Comparison of ENCODE assay signal across 8 cellular contexts in the genomic region with DNA sequence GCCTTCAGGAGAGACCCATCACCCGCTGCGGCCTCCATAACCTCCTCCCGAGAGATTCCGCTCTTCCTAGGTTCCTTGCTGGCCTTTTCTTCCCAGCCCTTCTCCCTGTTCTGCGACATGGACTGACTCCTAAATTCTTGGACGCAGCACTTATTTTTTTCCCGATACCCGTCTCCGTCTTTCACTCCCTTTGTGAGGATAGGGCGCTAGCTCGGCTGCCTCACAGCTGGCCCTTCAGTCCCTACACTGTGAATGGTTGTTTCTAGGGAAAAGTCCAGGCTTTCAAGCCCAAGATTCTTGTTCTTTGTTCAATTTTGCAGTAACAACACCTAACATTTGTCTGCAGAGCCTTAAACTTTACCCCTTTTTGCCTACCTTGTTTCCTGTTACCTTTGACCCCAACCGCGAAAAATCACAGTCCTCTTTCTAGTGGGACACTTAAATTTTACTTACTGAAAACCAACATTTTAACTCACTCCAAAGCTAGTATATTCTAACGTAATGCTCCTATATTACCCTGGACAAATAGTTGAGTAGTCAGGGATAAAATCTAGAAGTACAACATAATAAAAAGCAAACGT. TPM values are rescaled to one million over a fixed set of nuclear protein-coding genes. Genes with fewer than 3 reads are reported as not detected.
DNase-seq lines count a peak whose midpoint lies in the region; ATAC-seq and TF ChIP-seq lines count a peak whose summit lies in the region.

No MANE protein-coding gene starts in this region.

- H3K9me3 ChIP-seq in iPS-15b (ENCODE audit: control insufficient read depth, insufficient read depth, low read length): no peaks in the 10 kb centered on the region
- H3K9me3 ChIP-seq in spleen: no peaks in the 10 kb centered on the region

- intact Hi-C loops in spleen (cut with DNase I; ENCODE audit: low total_unique reads): no loop called here

- POLR2A ChIA-PET in activated naive CD8-positive, alpha-beta T cell treated with anti-CD3 and anti-CD28 coated beads, Interleukin-2, amount 10 ng/mL, durations not matched to agents 7 days and 5 days (lab: Charles Lee): no interaction called here

- H3K4me1 ChIP-seq in iPS-15b (ENCODE audit: control insufficient read depth, insufficient read depth, low read length): peaks cover 3% of the 10 kb centered on the region
- H3K4me1 ChIP-seq in spleen: peaks cover 7 to 39% (median 27%) of the 10 kb centered on the region in 6 donors

- H3K4me1 Mint-ChIP-seq in HFFc6 (ENCODE audit: low read depth): peaks cover 17% of the 10 kb centered on the region
- peaks cover 13% of the 10 kb centered on the region for H3K4me1 Mint-ChIP-seq in activated naive CD8-positive, alpha-beta T cell treated with anti-CD3 and anti-CD28 coated beads, Interleukin-2, amount 10 ng/mL, durations not matched to agents 7 days and 5 days

- H3K27ac ChIP-seq in C4-2B (peak overlapping the region; percentile 96), spleen (peak overlapping the region; percentile 81 to 97 (median 91))

- H3K36me3 ChIP-seq in iPS-15b (ENCODE audit: control insufficient read depth, insufficient read depth, low read length) (no peaks in the 10 kb centered on the region), spleen (no peaks in the 10 kb centered on the region)

- WGBS in spleen, 5 donors: 18 to 26% (median 22%) methylated on average over 15 of the region's 15 CpGs

- TF ChIP-seq CTCF in C4-2B (conservative IDR thresholded peaks at IDR 0.05): no peak
- no peak for TF ChIP-seq CTCF in HFFc6 (IDR thresholded peaks at IDR 0.05)
- peak in 1 of 11 experiments; percentile 0 for TF ChIP-seq CTCF in spleen (IDR thresholded peaks at IDR 0.05 in 8 of 11, conservative IDR thresholded peaks at IDR 0.05 in 3 of 11)

- H3K27me3 ChIP-seq in iPS-15b (ENCODE audit: control insufficient read depth, insufficient read depth, low read length) (no peaks in the 10 kb centered on the region), spleen (replicated peaks in 1 of 7) (no peaks in the 10 kb centered on the region)

- no peak for ATAC-seq in activated naive CD8-positive, alpha-beta T cell treated with anti-CD3 and anti-CD28 coated beads, Interleukin-2, amount 10 ng/mL, durations not matched to agents 7 days and 5 days (ENCODE audit: low read depth)
- ATAC-seq in GM18517 (IDR thresholded peaks at IDR 0.05; ENCODE audit: unreplicated experiment): no peak

- H3K27me3 Mint-ChIP-seq in HFFc6 (ENCODE audit: insufficient read depth): no peaks in the 10 kb centered on the region; the same call in none of the 2 replicates
- no peaks in the 10 kb centered on the region for H3K27me3 Mint-ChIP-seq in activated naive CD8-positive, alpha-beta T cell treated with anti-CD3 and anti-CD28 coated beads, Interleukin-2, amount 10 ng/mL, durations not matched to agents 7 days and 5 days

- peak overlapping the region; percentile 90 for H3K4me3 Mint-ChIP-seq in HFFc6
- peak overlapping the region; percentile 84 for H3K4me3 Mint-ChIP-seq in activated naive CD8-positive, alpha-beta T cell treated with anti-CD3 and anti-CD28 coated beads, Interleukin-2, amount 10 ng/mL, durations not matched to agents 7 days and 5 days

- TF ChIP-seq POLR2A in spleen (IDR thresholded peaks at IDR 0.05): no peak

- H3K9ac ChIP-seq in iPS-15b (ENCODE audit: low read depth, low read length): peak overlapping the region; percentile 93

- peak overlapping the region; percentile 95 for H3K27ac Mint-ChIP-seq in HFFc6
- H3K27ac Mint-ChIP-seq in activated naive CD8-positive, alpha-beta T cell treated with anti-CD3 and anti-CD28 coated beads, Interleukin-2, amount 10 ng/mL, durations not matched to agents 7 days and 5 days: peak overlapping the region; percentile 85

- no peaks in the 10 kb centered on the region for H3K9me3 Mint-ChIP-seq in HFFc6
- no peaks in the 10 kb centered on the region for H3K9me3 Mint-ChIP-seq in activated naive CD8-positive, alpha-beta T cell treated with anti-CD3 and anti-CD28 coated beads, Interleukin-2, amount 10 ng/mL, durations not matched to agents 7 days and 5 days

- no peak for DNase-seq in HFFc6
- DNase-seq in activated naive CD8-positive, alpha-beta T cell treated with anti-CD3 and anti-CD28 coated beads, Interleukin-2, amount 10 ng/mL, durations not matched to agents 7 days and 5 days: no peak
- DNase-seq in spleen: no peak
- no peak for DNase-seq in COLO829 (ENCODE audit: low spot score)
- DNase-seq in Ammon's horn (ENCODE audit: low spot score): no peak

- H3K36me3 Mint-ChIP-seq in HFFc6 (ENCODE audit: low read depth): peaks cover 7% of the 10 kb centered on the region; the same call in 1 of the 2 replicates
- H3K36me3 Mint-ChIP-seq in activated naive CD8-positive, alpha-beta T cell treated with anti-CD3 and anti-CD28 coated beads, Interleukin-2, amount 10 ng/mL, durations not matched to agents 7 days and 5 days: no peaks in the 10 kb centered on the region

- H3K4me3 ChIP-seq in iPS-15b (ENCODE audit: low read depth, low read length) (peak overlapping the region; percentile 89), spleen (peak overlapping the region; percentile 62 to 95 (median 92))

RNA-seq across cellular contexts. Expression of a gene that starts 0.5 kb away (rescaled TPM):
- 10 to 100 TPM; 12.6 to 18.3 (median 15.8) TPM for total RNA-seq in HFFc6 (2021; fragmentation: NEBNext Ultra II Directional; extraction: Animal tissue kit (Norgen Biotek cat#: 25700))
- 10 to 100 TPM; 14.3 to 17.6 TPM for total RNA-seq in activated naive CD8-positive, alpha-beta T cell treated with anti-CD3 and anti-CD28 coated beads, Interleukin-2, amount 10 ng/mL, durations not matched to agents 7 days and 5 days
- 10 to 100 TPM; 25.8 to 43.8 (median 37.9) TPM for total RNA-seq in spleen
- 1 to 10 TPM; 4.6 to 9.1 (median 5.1) TPM for polyA plus RNA-seq in spleen
